8 cellular contexts compared by ENCODE assay signal in the genomic region with DNA sequence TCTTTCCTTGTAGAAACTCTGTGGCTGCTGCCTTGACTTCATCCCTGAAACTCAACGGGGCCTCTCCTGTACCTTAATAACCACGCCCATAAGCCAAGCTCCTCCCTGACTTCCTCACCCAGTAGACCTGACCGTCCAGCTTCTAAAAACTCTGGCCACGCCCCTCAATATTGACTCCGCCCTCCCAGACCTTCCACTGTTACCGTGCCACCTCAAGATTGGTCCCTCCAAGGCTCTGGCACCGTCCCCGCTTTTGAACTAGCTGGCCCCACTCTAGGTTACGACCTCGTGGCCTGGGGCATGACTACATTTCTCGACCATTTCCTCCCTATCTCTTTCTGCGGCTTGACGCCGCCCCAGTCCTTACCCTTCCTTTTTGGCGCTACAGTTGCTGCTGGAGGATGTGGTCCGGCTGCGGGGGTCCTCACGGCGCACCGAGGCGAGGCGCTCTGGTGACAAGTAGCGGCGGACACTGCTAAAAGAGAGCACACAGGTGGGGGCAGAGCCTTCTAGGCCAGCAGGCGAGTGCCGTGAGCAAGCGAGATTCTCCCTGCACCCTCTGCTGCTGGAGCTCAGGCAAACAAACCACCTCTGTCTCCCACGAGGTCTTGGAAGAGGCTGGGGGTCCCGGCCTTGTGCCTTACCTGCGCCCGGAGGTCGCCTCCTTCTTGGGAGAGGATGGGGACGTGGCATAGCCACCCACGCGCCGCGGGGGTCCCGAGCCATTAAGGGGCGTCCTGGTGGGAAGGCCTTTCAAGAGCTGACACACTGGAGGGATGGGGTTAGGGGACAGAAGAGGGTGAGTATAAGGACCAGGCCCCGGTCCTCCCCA. TPM values are rescaled to one million over a fixed set of nuclear protein-coding genes. Genes with fewer than 3 reads are reported as not detected.
A peak's percentile ranks its signal among the peaks of the same experiment; 100 is the strongest.
DNase-seq lines count a peak whose midpoint lies in the region; ATAC-seq and TF ChIP-seq lines count a peak whose summit lies in the region.

No MANE protein-coding gene starts in this region.

- H3K27me3 ChIP-seq in heart left ventricle = peaks cover 0 to 16% (median 0%) of the 10 kb centered on the region in 9 donors
- peaks cover 0 to 24% (median 0%) of the 10 kb centered on the region in 3 donors for H3K27me3 ChIP-seq in psoas muscle (ENCODE audit: insufficient read depth in 3 of 3, low read length in 2 of 3)

- peaks cover 5% of the 10 kb centered on the region for H3K9me3 Mint-ChIP-seq in activated naive CD4-positive, alpha-beta T cell treated with anti-CD3 and anti-CD28 coated beads, Interleukin-2, amount 50 U/mL, for 24 hours

- DNase-seq in DMS53 (lab: John Stamatoyannopoulos, UW) (peak; percentile 93), LHCN-M2 (ENCODE audit: low read depth) (peak; percentile 64), SK-MEL-5 (ENCODE audit: low read depth, low spot score) (peak; percentile 90), heart left ventricle (peak; percentile 69 to 79 (median 78)), psoas muscle (peak; percentile 75 to 82), GOT3 (lab: John Stamatoyannopoulos, UW) (no peak)

- H3K27ac ChIP-seq in heart left ventricle (peak overlapping the region; percentile 53 to 92 (median 80)), psoas muscle (peak overlapping the region; percentile 72)

- H3K9me3 ChIP-seq in heart left ventricle (no peaks in the 10 kb centered on the region), psoas muscle (no peaks in the 10 kb centered on the region)

- intact Hi-C loops in heart left ventricle (cut with DNase I) (loop anchor here (1.0 to 10.0 kb wide), 15 partner anchors 27 to 217 kb away; partner anchors contain the start of genes OPA3 (in 5 of the 10), PPM1N (in 2 of the 10), RTN2 (in 2 of the 10) and VASP (in 2 of the 10)), psoas muscle (cut with DNase I) (loop anchor here (1.0 to 5.0 kb wide), 4 partner anchors 33 to 204 kb away; no protein-coding TSS in a partner anchor)

- TF ChIP-seq CTCF in heart left ventricle (IDR thresholded peaks at IDR 0.05) (no peak), psoas muscle (IDR thresholded peaks at IDR 0.05) (no peak)

- peaks cover 7% of the 10 kb centered on the region for H3K36me3 Mint-ChIP-seq in activated naive CD4-positive, alpha-beta T cell treated with anti-CD3 and anti-CD28 coated beads, Interleukin-2, amount 50 U/mL, for 24 hours

- in situ Hi-C loops in SK-MEL-5 (cut with HindIII; ENCODE audit: low pct_unique_long_range_greater_than_20kb, low sequenced_read_pairs) = no loop called here

- H3K36me3 ChIP-seq in heart left ventricle = no peaks in the 10 kb centered on the region
- no peaks in the 10 kb centered on the region for H3K36me3 ChIP-seq in psoas muscle (ENCODE audit: insufficient read depth in 1 of 2, low read depth in 1 of 2)

- peak overlapping the region; percentile 5 to 62 (median 52) for H3K4me3 ChIP-seq in heart left ventricle
- H3K4me3 ChIP-seq in psoas muscle = peak overlapping the region; percentile 53

- no peaks in the 10 kb centered on the region for H3K27me3 Mint-ChIP-seq in activated naive CD4-positive, alpha-beta T cell treated with anti-CD3 and anti-CD28 coated beads, Interleukin-2, amount 50 U/mL, for 24 hours

- peaks cover 44% of the 10 kb centered on the region for H3K4me1 Mint-ChIP-seq in activated naive CD4-positive, alpha-beta T cell treated with anti-CD3 and anti-CD28 coated beads, Interleukin-2, amount 50 U/mL, for 24 hours

- ATAC-seq in GM21717 (IDR thresholded peaks at IDR 0.05; ENCODE audit: unreplicated experiment) = peak; percentile 34
- ATAC-seq in heart left ventricle = peak; percentile 36 to 49 (median 44)
- ATAC-seq in psoas muscle = peak in 3 of 4 donors; percentile 14 to 20 (median 14)

- WGBS in heart left ventricle, 4 donors = 2 to 4% (median 3%) methylated on average over 22 to 40 of the region's 40 CpGs
- WGBS in psoas muscle, 3 donors = 10 to 21% (median 13%) methylated on average over 39 to 40 of the region's 40 CpGs

- peaks cover 0 to 69% (median 37%) of the 10 kb centered on the region in 12 donors for H3K4me1 ChIP-seq in heart left ventricle
- H3K4me1 ChIP-seq in psoas muscle = peaks cover 33% of the 10 kb centered on the region

- peak overlapping the region; percentile 87 for H3K4me3 Mint-ChIP-seq in activated naive CD4-positive, alpha-beta T cell treated with anti-CD3 and anti-CD28 coated beads, Interleukin-2, amount 50 U/mL, for 24 hours

- TF ChIP-seq POLR2A in heart left ventricle (IDR thresholded peaks at IDR 0.05) = no peak

- peak overlapping the region; percentile 97 for H3K27ac Mint-ChIP-seq in activated naive CD4-positive, alpha-beta T cell treated with anti-CD3 and anti-CD28 coated beads, Interleukin-2, amount 50 U/mL, for 24 hours

RNA-seq across cellular contexts. Expression of gene EML2, which starts 2.3 kb away (rescaled TPM):
- total RNA-seq in LHCN-M2 (2014; rRNA removed) (17.8 and 20.1 TPM in 2 replicates), heart left ventricle (10 to 100 TPM; 22.4 to 50.2 (median 44.1) TPM), psoas muscle (10 to 100 TPM; 10.4 to 31.1 (median 18.3) TPM)
- 16.8 TPM for polyA plus RNA-seq in LHCN-M2 (2012)
- total RNA-seq in SK-MEL-5 (2014; rRNA removed; shearing (Covaris generic)) = 42.8 and 46.8 TPM in 2 replicates
- 62.0 and 62.1 TPM in 2 replicates for polyA plus RNA-seq in SK-MEL-5 (2015; cell fraction: cytosol; rRNA removed)
- polyA plus RNA-seq in SK-MEL-5 (2015; cell fraction: nucleus; rRNA removed) = 113 and 139 TPM in 2 replicates
- polyA plus RNA-seq in heart left ventricle (10 to 100 TPM; 19.0 to 23.2 TPM), psoas muscle (1 to 10 TPM; 6.2 to 8.3 (median 6.7) TPM)

RNA-seq across cellular contexts. Expression of gene GIPR, which starts 26.5 kb away (rescaled TPM):
- not detected in 2 replicates for total RNA-seq in LHCN-M2 (2014; rRNA removed)
- 0.44 TPM for polyA plus RNA-seq in LHCN-M2 (2012)
- total RNA-seq in SK-MEL-5 (2014; rRNA removed; shearing (Covaris generic)) = 0.05 TPM in 1 of 2 replicates, not detected in the other
- polyA plus RNA-seq in SK-MEL-5 (2015; cell fraction: cytosol; rRNA removed) = 0.02 TPM in 1 of 2 replicates, not detected in the other
- polyA plus RNA-seq in SK-MEL-5 (2015; cell fraction: nucleus; rRNA removed) = 1.9 and 4.7 TPM in 2 replicates
- 1 to 10 TPM in 7 of 9 donors, under 1 TPM in 2; 0.64 to 7.1 (median 4.8) TPM for total RNA-seq in heart left ventricle
- polyA plus RNA-seq in heart left ventricle = 1 to 10 TPM; 1.9 to 8.1 TPM
- not detected for total RNA-seq in psoas muscle
- under 1 TPM in 2 of 3 donors, not detected in 1; under 0.01 to 0.08 TPM for polyA plus RNA-seq in psoas muscle

RNA-seq across cellular contexts. Expression of gene GPR4, which starts 39.5 kb away (rescaled TPM):
- not detected in 2 replicates for total RNA-seq in LHCN-M2 (2014; rRNA removed)
- polyA plus RNA-seq in LHCN-M2 (2012) = not detected
- total RNA-seq in SK-MEL-5 (2014; rRNA removed; shearing (Covaris generic)) = 0.24 TPM in 1 of 2 replicates, not detected in the other
- 0.11 and 0.27 TPM in 2 replicates for polyA plus RNA-seq in SK-MEL-5 (2015; cell fraction: cytosol; rRNA removed)
- 0.11 and 0.42 TPM in 2 replicates for polyA plus RNA-seq in SK-MEL-5 (2015; cell fraction: nucleus; rRNA removed)
- total RNA-seq in heart left ventricle = 10 to 100 TPM in 3 of 9 donors, 1 to 10 TPM in 6; 2.7 to 36.0 (median 4.3) TPM
- 1 to 10 TPM; 5.1 to 6.9 TPM for polyA plus RNA-seq in heart left ventricle
- 1 to 10 TPM; 3.0 to 7.5 (median 3.9) TPM for total RNA-seq in psoas muscle
- polyA plus RNA-seq in psoas muscle = 1 to 10 TPM; 1.6 to 2.6 (median 2.4) TPM

RNA-seq across cellular contexts. Expression of gene SNRPD2, which starts 50.3 kb away (rescaled TPM):
- 208 and 273 TPM in 2 replicates for total RNA-seq in LHCN-M2 (2014; rRNA removed)
- 777 TPM for polyA plus RNA-seq in LHCN-M2 (2012)
- 480 and 520 TPM in 2 replicates for total RNA-seq in SK-MEL-5 (2014; rRNA removed; shearing (Covaris generic))
- 156 and 227 TPM in 2 replicates for polyA plus RNA-seq in SK-MEL-5 (2015; cell fraction: cytosol; rRNA removed)
- 31.3 and 33.0 TPM in 2 replicates for polyA plus RNA-seq in SK-MEL-5 (2015; cell fraction: nucleus; rRNA removed)
- 100 to 1,000 TPM; 149 to 343 (median 248) TPM for total RNA-seq in heart left ventricle
- 100 to 1,000 TPM; 318 to 343 TPM for polyA plus RNA-seq in heart left ventricle
- total RNA-seq in psoas muscle = 100 to 1,000 TPM; 205 to 243 (median 222) TPM
- 100 to 1,000 TPM; 251 to 368 (median 326) TPM for polyA plus RNA-seq in psoas muscle

RNA-seq across cellular contexts. Expression of gene QPCTL, which starts 51.0 kb away (rescaled TPM):
- total RNA-seq in LHCN-M2 (2014; rRNA removed) (12.8 and 16.6 TPM in 2 replicates), heart left ventricle (1 to 10 TPM; 1.5 to 5.5 (median 2.8) TPM), psoas muscle (1 to 10 TPM in 2 of 4 donors, under 1 TPM in 2; 0.84 to 1.6 (median 1.1) TPM)
- polyA plus RNA-seq in LHCN-M2 (2012) = 13.2 TPM
- 10.0 and 14.3 TPM in 2 replicates for total RNA-seq in SK-MEL-5 (2014; rRNA removed; shearing (Covaris generic))
- polyA plus RNA-seq in SK-MEL-5 (2015; cell fraction: cytosol; rRNA removed) = 29.0 and 34.5 TPM in 2 replicates
- 32.1 and 81.1 TPM in 2 replicates for polyA plus RNA-seq in SK-MEL-5 (2015; cell fraction: nucleus; rRNA removed)
- polyA plus RNA-seq in heart left ventricle (1 to 10 TPM; 2.9 to 4.5 TPM), psoas muscle (1 to 10 TPM in 1 of 3 donors, under 1 TPM in 2; 0.41 to 1.6 (median 0.84) TPM)
